ENCODE assay signal across 19 cellular contexts in the genomic region with DNA sequence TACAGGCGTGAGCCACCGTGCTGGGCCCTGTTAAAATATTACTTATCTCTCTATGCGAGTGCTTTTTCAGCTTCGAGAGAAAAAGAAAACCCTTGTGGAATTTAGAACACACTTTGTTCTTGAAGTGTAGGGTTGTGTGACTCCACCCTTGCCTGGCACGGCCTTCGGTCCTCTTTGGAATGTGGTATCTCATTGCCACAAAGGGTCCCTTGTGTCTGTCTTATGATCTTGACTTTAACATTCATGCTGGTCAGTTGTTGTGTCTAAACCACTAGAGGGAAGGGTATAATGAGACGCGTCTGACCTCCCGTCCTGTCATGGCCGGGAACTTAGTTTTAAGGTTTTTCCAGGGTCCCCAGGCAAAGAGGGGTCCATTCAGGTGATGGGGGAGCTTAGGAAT.
DNase-seq lines count a peak whose midpoint lies in the region; ATAC-seq and TF ChIP-seq lines count a peak whose summit lies in the region.
"Had no signal": no experiment of that assay in that cellular context is flagged by ENCODE, and none has a peak within 500 bp of the region (broad histone marks: within the 10 kb centered on the region; RNA-seq: fewer than 3 reads in every experiment).

No MANE protein-coding gene starts in this region.

- WGBS in mesenchymal stem cell = 95% methylated on average over 10 of the region's 10 CpGs
- WGBS in testis, 2 donors = 62 to 78% methylated on average over 10 of the region's 10 CpGs

- H3K9me3 ChIP-seq in mesenchymal stem cell (ENCODE audit: control insufficient read depth, low read length) = no peaks in the 10 kb centered on the region
- no peaks in the 10 kb centered on the region for H3K9me3 ChIP-seq in testis
- no peaks in the 10 kb centered on the region for H3K9me3 ChIP-seq in colonic mucosa
- H3K9me3 ChIP-seq: Caco-2 had no signal

- TF ChIP-seq POLR2A in testis (IDR thresholded peaks at IDR 0.05) = no peak

- H2BK5ac ChIP-seq in mesenchymal stem cell (ENCODE audit: low read depth, low read length, poor library complexity, severe bottlenecking) = no peak overlapping the region

- H3K14ac ChIP-seq in mesenchymal stem cell (ENCODE audit: low read length in 2 of 2) = no peak overlapping the region

- no peak overlapping the region for H2BK12ac ChIP-seq in mesenchymal stem cell (ENCODE audit: low read length in 2 of 2)

- H3K9ac ChIP-seq in mesenchymal stem cell (ENCODE audit: low read length) (no peak overlapping the region), colonic mucosa (ENCODE audit: low read depth in 2 of 2, low read length in 2 of 2) (no peak overlapping the region)
- H3K9ac ChIP-seq: GM23248 had no signal

- H2BK15ac ChIP-seq in mesenchymal stem cell (ENCODE audit: low read depth, poor library complexity, severe bottlenecking) = peak overlapping the region; percentile 57

- no peak overlapping the region for H3K18ac ChIP-seq in mesenchymal stem cell (ENCODE audit: low read depth in 1 of 2, low read length in 2 of 2)

- ATAC-seq in HG02884 (IDR thresholded peaks at IDR 0.05; ENCODE audit: unreplicated experiment) (no peak), GM19023 (IDR thresholded peaks at IDR 0.05; ENCODE audit: unreplicated experiment) (no peak)
- ATAC-seq: GM12878 had no signal

- DNase-seq in RPMI7951 (ENCODE audit: low read depth) = peak; percentile 23
- peak; percentile 55 for DNase-seq in SW480 (ENCODE audit: low spot score)
- no peak for DNase-seq in mesenchymal stem cell
- peak; percentile 74 for DNase-seq in testis
- no peak for DNase-seq in cerebellar nuclear complex (lab: John Stamatoyannopoulos, UW)
- DNase-seq in colonic mucosa = no peak
- DNase-seq: C1 segment of cervical spinal cord; Caco-2; CD4-positive, alpha-beta memory T cell; DMS 273 treated with DMSO at 0.1 percent for 48 hours; DMS79; EL; GDM1; GM23248; H7; HCEC 1CT had no signal

- no peak overlapping the region for H3K23ac ChIP-seq in mesenchymal stem cell (ENCODE audit: low read length in 2 of 2)

- intact Hi-C loops in testis (cut with DNase I; ENCODE audit: low total_unique reads) = no loop called here
- intact Hi-C loops in colonic mucosa (cut with DNase I) = no loop called here

- H2BK120ac ChIP-seq in mesenchymal stem cell (ENCODE audit: low read depth, low read length) = no peak overlapping the region

- no peak overlapping the region for H4K91ac ChIP-seq in mesenchymal stem cell (ENCODE audit: low read length)

- H3K4me2 ChIP-seq in mesenchymal stem cell (ENCODE audit: low read length, poor library complexity, severe bottlenecking) = no peak overlapping the region

- no peak overlapping the region for H2AFZ ChIP-seq in mesenchymal stem cell (ENCODE audit: low read depth, low read length)
- H2AFZ ChIP-seq: GM23248 had no signal

- TF ChIP-seq CTCF in testis (IDR thresholded peaks at IDR 0.05) (no peak), colonic mucosa (IDR thresholded peaks at IDR 0.05) (no peak)

- no peak overlapping the region for H2AK5ac ChIP-seq in mesenchymal stem cell (ENCODE audit: low read length, severe bottlenecking)

- H3K36me3 ChIP-seq in mesenchymal stem cell (ENCODE audit: control insufficient read depth in 1 of 2, insufficient read depth in 2 of 2, low read depth in 1 of 2, low read length in 2 of 2) (no peaks in the 10 kb centered on the region), testis (ENCODE audit: low read depth, missing control alignments) (no peaks in the 10 kb centered on the region), colonic mucosa (no peaks in the 10 kb centered on the region)

- no peaks in the 10 kb centered on the region for H3K79me1 ChIP-seq in mesenchymal stem cell (replicated peaks; ENCODE audit: low read length, poor library complexity, severe bottlenecking)

- H4K8ac ChIP-seq in mesenchymal stem cell (ENCODE audit: low read length) = no peak overlapping the region

- no peak overlapping the region for H3K4ac ChIP-seq in mesenchymal stem cell (ENCODE audit: low read depth in 1 of 2, low read length in 2 of 2)

- H3K4me3 ChIP-seq in mesenchymal stem cell (ENCODE audit: insufficient read depth in 1 of 2, low read depth in 1 of 2, low read length in 2 of 2) = no peak overlapping the region
- H3K4me3 ChIP-seq in testis = no peak overlapping the region
- no peak overlapping the region for H3K4me3 ChIP-seq in colonic mucosa
- H3K4me3 ChIP-seq: GM12878, GM23248 had no signal

- H3K27me3 ChIP-seq in mesenchymal stem cell (ENCODE audit: control insufficient read depth in 1 of 2, insufficient read depth in 1 of 2, low read length in 2 of 2) = peaks cover 0 to 4% of the 10 kb centered on the region in 2 experiments
- no peaks in the 10 kb centered on the region for H3K27me3 ChIP-seq in testis
- H3K27me3 ChIP-seq in colonic mucosa = no peaks in the 10 kb centered on the region

- H3K4me1 ChIP-seq in mesenchymal stem cell (ENCODE audit: control insufficient read depth, insufficient read depth, low read depth, low read length) (no peaks in the 10 kb centered on the region), testis (peaks cover 8% of the 10 kb centered on the region), colonic mucosa (no peaks in the 10 kb centered on the region)
- H3K4me1 ChIP-seq: Caco-2 had no signal

- H3K27ac ChIP-seq in mesenchymal stem cell (ENCODE audit: low read length, poor library complexity, severe bottlenecking) = no peak overlapping the region
- peak overlapping the region in 1 of 2 donors; percentile 28 for H3K27ac ChIP-seq in testis
- no peak overlapping the region for H3K27ac ChIP-seq in colonic mucosa
- H3K27ac ChIP-seq: GM23248 had no signal

Comparison
In these comparisons a context has a peak if more than half of its experiments do, and no peak if none do; other contexts are left out.
1. DNase-seq: peak in RPMI7951 (single experiment), SW480 (single experiment) and testis (single experiment); none in mesenchymal stem cell (single experiment), cerebellar nuclear complex (0 of 2) and colonic mucosa (single experiment).